Comparison of ENCODE assay signal across 17 cellular contexts in genomic region chr20:18103497-18103896, GRCh38. TPM values are rescaled to one million over a fixed set of nuclear protein-coding genes. Genes with fewer than 3 reads are reported as not detected.
A peak's percentile ranks its signal among the peaks of the same experiment; 100 is the strongest.
DNase-seq lines count a peak whose midpoint lies in the region; ATAC-seq lines count a peak whose summit lies in the region.
"Had no signal": no experiment of that assay in that cellular context is flagged by ENCODE, and none has a peak within 500 bp of the region (broad histone marks: within the 10 kb centered on the region; RNA-seq: fewer than 3 reads in every experiment).

No MANE protein-coding gene starts in this region.

- H3K4me2 ChIP-seq in trophoblast cell (ENCODE audit: low read length) = no peak overlapping the region
- H3K4me2 ChIP-seq: GM23338 had no signal

- no peak overlapping the region for H3K23ac ChIP-seq in trophoblast cell (ENCODE audit: low read length)

- peaks cover 0 to 2% of the 10 kb centered on the region in 2 experiments for H3K4me1 ChIP-seq in trophoblast cell (ENCODE audit: control insufficient read depth in 1 of 2, insufficient read depth in 2 of 2, low read length in 2 of 2)

- no peak overlapping the region for H2AFZ ChIP-seq in trophoblast cell (ENCODE audit: insufficient read depth, low read length, poor library complexity)
- H2AFZ ChIP-seq: GM23338 had no signal

- H3K18ac ChIP-seq in trophoblast cell (ENCODE audit: low read length) = no peak overlapping the region

- no peaks in the 10 kb centered on the region for H3K79me2 ChIP-seq in trophoblast cell (ENCODE audit: control insufficient read depth, insufficient read depth, low read length, poor library complexity)

- H2BK120ac ChIP-seq in trophoblast cell (ENCODE audit: insufficient read depth, low read length, poor library complexity) = peak overlapping the region; percentile 39

- no peaks in the 10 kb centered on the region for H3K79me1 ChIP-seq in trophoblast cell (ENCODE audit: low read length)

- H3K4ac ChIP-seq in trophoblast cell (ENCODE audit: low read depth, low read length) = no peak overlapping the region

- H3K27ac ChIP-seq in trophoblast cell (ENCODE audit: low read depth, low read length) = no peak overlapping the region

- no peaks in the 10 kb centered on the region for H3K36me3 ChIP-seq in trophoblast cell (ENCODE audit: control insufficient read depth in 1 of 2, insufficient read depth in 2 of 2, low read length in 2 of 2)

- WGBS in trophoblast cell (ENCODE audit: extremely low coverage, insufficient coverage, insufficient read length) = no CpG with 5 or more reads among the region's 1 CpG

- no peak overlapping the region for H2BK5ac ChIP-seq in trophoblast cell (ENCODE audit: low read depth, low read length, poor library complexity)

- no peak overlapping the region for H4K8ac ChIP-seq in trophoblast cell (ENCODE audit: low read depth, low read length)

- H4K12ac ChIP-seq in trophoblast cell (ENCODE audit: low read depth, low read length) = no peak overlapping the region

- no peak for ATAC-seq in GM21367 (IDR thresholded peaks at IDR 0.05; ENCODE audit: unreplicated experiment)
- ATAC-seq: GM12878, GM23338, HCT116 had no signal

- H3K9ac ChIP-seq in trophoblast cell (ENCODE audit: low read length) = no peak overlapping the region

- DNase-seq in DMS153 treated with DMSO at 0.1 percent for 48 hours (lab: John Stamatoyannopoulos, UW; ENCODE audit: unreplicated experiment) (peak; percentile 44), NCI-H1417 treated with DMSO at 0.1 percent for 48 hours (lab: John Stamatoyannopoulos, UW) (peak; percentile 63), NCI-H69 (lab: John Stamatoyannopoulos, UW) (peak; percentile 89), trophoblast cell (no peak), iPS-NIHi7 (ENCODE audit: extremely low spot score) (no peak), NCI-H1694 treated with DMSO at 0.1 percent for 48 hours (lab: John Stamatoyannopoulos, UW) (no peak)
- DNase-seq: Calu3, DND-41, KBM-7, NCI-H187, NCI-H524 treated with DMSO at 0.1 percent for 48 hours, RPMI8226, SIG-M5 had no signal

- H3K4me3 ChIP-seq in trophoblast cell (ENCODE audit: low read depth, low read length) = no peak overlapping the region
- H3K4me3 ChIP-seq: GM12878, GM23338 had no signal

- H4K91ac ChIP-seq in trophoblast cell (ENCODE audit: low read depth, low read length) = no peak overlapping the region

- H3K14ac ChIP-seq in trophoblast cell (ENCODE audit: low read length) = no peak overlapping the region

- H2AK5ac ChIP-seq in trophoblast cell (ENCODE audit: low read length) = no peak overlapping the region

- H3K9me3 ChIP-seq in trophoblast cell (ENCODE audit: insufficient read depth, low read depth, low read length) = no peaks in the 10 kb centered on the region

- no peak overlapping the region for H2BK12ac ChIP-seq in trophoblast cell (ENCODE audit: low read length)

- no peaks in the 10 kb centered on the region for H3K27me3 ChIP-seq in trophoblast cell (ENCODE audit: insufficient read depth, low read length)

RNA-seq across cellular contexts. Expression of gene KAT14, which starts 34.2 kb away (rescaled TPM):
- 16.9 and 17.9 TPM in 2 replicates for polyA plus RNA-seq in trophoblast cell (2013)

RNA-seq across cellular contexts. Expression of gene PET117, which starts 34.2 kb away (rescaled TPM):
- 12.2 and 12.9 TPM in 2 replicates for polyA plus RNA-seq in trophoblast cell (2013)

RNA-seq across cellular contexts. Expression of gene OVOL2, which starts 45.8 kb away (rescaled TPM):
- polyA plus RNA-seq in trophoblast cell (2013) = 6.9 and 7.6 TPM in 2 replicates
- polyA plus RNA-seq: GM12878 had no signal

Comparison
In these comparisons a context has a peak if more than half of its experiments do, and no peak if none do; other contexts are left out.
1. DNase-seq: peak in DMS153 treated with DMSO at 0.1 percent for 48 hours (single experiment), NCI-H1417 treated with DMSO at 0.1 percent for 48 hours (single experiment) and NCI-H69 (single experiment); none in trophoblast cell (0 of 2), iPS-NIHi7 (single experiment) and NCI-H1694 treated with DMSO at 0.1 percent for 48 hours (single experiment).